ENCODE assay signal across 1 cellular context in the genomic region with DNA sequence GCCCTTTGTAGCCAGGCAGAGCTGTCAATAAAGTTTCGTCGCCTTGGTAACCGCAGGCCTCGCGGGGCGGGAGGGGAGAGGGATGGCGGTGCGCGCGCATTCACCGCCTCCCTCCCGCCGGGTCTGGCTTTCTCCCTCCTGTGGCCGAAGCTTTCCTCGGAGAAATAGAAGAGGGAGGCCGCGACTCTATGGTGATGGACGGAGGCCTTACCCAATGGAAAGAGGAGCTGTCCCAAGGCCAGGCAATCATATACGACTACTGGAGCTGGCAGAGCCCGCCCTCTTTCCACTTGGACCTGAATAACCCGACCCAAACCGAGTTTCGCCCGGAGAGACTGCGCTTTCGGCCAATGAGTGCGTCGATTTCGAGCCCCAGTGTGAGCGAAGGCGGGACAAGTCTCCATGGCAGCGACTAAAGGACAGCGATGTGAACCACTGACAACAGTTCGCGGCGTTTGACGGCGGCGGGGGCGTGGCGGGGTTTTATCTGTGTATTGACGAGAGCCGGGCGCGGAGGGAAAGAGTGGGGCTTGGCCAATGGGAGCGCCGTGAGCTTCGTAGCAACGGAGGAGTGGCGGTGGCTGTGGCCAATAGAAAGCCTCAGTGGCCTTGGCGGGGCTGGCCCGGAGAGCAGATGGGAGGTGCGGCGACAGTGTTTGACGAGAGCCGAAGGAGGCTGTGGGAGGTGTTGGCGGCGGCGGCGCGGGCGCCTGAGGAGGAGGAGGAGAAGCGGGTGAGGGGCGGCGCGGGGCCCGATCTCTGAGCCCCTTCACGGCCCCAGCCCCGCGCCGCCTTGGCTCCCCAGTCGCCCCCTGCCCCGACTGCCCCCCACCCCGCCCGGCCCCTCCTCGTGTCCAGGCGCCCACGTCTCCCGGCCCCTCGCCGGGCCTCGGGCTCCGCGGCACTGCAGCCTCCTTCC.
TF ChIP-seq lines count a peak whose summit lies in the region.

A gene (plus strand): TSS at position 652 of the 919 bp plus-strand sequence. CDS start 2,061 bp downstream, outside the sequence.

TF ChIP-seq in K562, 482 proteins besides CTCF, POLR2A, EP300 and RAD21 (continued from another document):
- TF ChIP-seq, protein P1, sequence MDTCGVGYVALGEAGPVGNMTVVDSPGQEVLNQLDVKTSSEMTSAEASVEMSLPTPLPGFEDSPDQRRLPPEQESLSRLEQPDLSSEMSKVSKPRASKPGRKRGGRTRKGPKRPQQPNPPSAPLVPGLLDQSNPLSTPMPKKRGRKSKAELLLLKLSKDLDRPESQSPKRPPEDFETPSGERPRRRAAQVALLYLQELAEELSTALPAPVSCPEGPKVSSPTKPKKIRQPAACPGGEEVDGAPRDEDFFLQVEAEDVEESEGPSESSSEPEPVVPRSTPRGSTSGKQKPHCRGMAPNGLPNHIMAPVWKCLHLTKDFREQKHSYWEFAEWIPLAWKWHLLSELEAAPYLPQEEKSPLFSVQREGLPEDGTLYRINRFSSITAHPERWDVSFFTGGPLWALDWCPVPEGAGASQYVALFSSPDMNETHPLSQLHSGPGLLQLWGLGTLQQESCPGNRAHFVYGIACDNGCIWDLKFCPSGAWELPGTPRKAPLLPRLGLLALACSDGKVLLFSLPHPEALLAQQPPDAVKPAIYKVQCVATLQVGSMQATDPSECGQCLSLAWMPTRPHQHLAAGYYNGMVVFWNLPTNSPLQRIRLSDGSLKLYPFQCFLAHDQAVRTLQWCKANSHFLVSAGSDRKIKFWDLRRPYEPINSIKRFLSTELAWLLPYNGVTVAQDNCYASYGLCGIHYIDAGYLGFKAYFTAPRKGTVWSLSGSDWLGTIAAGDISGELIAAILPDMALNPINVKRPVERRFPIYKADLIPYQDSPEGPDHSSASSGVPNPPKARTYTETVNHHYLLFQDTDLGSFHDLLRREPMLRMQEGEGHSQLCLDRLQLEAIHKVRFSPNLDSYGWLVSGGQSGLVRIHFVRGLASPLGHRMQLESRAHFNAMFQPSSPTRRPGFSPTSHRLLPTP (IDR thresholded peaks at IDR 0.05; ENCODE audit: borderline replicate concordance, extremely low read depth, insufficient read length), result no peak
